Comparison of ENCODE assay signal across 1 cellular context in genomic region chr7:6022671-6023070, GRCh38.
TF ChIP-seq lines count a peak whose summit lies in the region.

No MANE protein-coding gene starts in this region.

TF ChIP-seq in HepG2, 621 proteins besides CTCF, POLR2A, EP300 and RAD21:
- TF ChIP-seq RBFOX2 (IDR thresholded peaks at IDR 0.05; ENCODE audit: low read depth, low read length) (peak; percentile 34; the same call in 1 of the 2 replicates), KDM4B (CRISPR knock-in tag; IDR thresholded peaks at IDR 0.05) (no peak)
